ENCODE assay signal across 23 cellular contexts in the genomic region with DNA sequence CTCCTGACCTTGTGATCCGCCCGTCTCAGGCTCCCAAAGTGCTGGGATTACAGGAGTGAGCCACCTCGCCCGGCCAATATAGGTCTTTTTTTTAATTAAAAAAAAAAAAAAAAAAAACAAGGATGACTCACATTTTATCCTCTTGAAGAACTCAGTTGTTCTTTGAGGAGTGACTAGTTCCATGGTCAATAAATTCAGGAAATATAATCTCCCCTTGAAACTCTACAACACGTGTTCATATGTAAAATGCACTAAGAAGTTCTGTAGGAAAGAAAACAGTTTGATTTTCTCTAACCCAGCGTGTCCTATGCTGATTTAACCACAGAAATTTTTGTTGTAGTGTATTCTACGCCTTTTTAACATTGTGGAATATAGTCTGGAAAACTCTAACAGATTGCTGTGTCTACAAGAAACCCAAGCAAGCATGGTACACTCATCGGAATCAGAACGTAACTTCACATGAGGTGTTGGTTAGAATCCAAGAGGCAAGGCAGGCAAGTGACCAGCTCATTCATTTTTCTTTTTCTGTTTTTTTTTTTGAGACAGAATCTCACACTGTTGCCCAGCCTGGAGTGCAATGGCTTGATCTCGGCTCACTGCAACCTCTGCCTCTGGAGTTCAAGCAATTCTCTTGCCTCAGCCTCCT.
DNase-seq lines count a peak whose midpoint lies in the region; ATAC-seq, FAIRE-seq and TF ChIP-seq lines count a peak whose summit lies in the region.
"Had no signal": no experiment of that assay in that cellular context is flagged by ENCODE, and none has a peak within 500 bp of the region (broad histone marks: within the 10 kb centered on the region; RNA-seq: fewer than 3 reads in every experiment).

No MANE protein-coding gene starts in this region.

- H2BK15ac ChIP-seq in IMR-90 (ENCODE audit: low read depth, low read length): peak overlapping the region; percentile 27; the same call in 1 of the 3 replicates
- no peak overlapping the region for H2BK15ac ChIP-seq in mesendoderm (replicated peaks; ENCODE audit: low read depth)

- H3K79me1 ChIP-seq in IMR-90 (ENCODE audit: low read depth in 1 of 2, low read length in 2 of 2) (no peaks in the 10 kb centered on the region), mesendoderm (ENCODE audit: low read length) (no peaks in the 10 kb centered on the region)

- intact Hi-C loops in Calu3 (cut with micrococcal nuclease; ENCODE audit: unreplicated experiment): no loop called here
- intact Hi-C loops in IMR-90 (cut with micrococcal nuclease): no loop called here

- H3K14ac ChIP-seq in IMR-90 (replicated peaks; ENCODE audit: low read depth, low read length): no peak overlapping the region

- peaks cover 14% of the 10 kb centered on the region for H3K4me1 Mint-ChIP-seq in Calu3 (ENCODE audit: low read depth, unreplicated experiment)
- H3K4me1 Mint-ChIP-seq: activated B cell treated with CpG ODN at 0.5 μM for 24 hours had no signal

- H3K27me3 Mint-ChIP-seq in Calu3 (ENCODE audit: unreplicated experiment): no peaks in the 10 kb centered on the region
- H3K27me3 Mint-ChIP-seq: activated B cell treated with CpG ODN at 0.5 μM for 24 hours; activated CD8-positive, alpha-beta T cell treated with anti-CD3 and anti-CD28 coated beads for 36 hours; activated naive CD8-positive, alpha-beta T cell treated with anti-CD3 and anti-CD28 coated beads, Interleukin-2, amount 10 ng/mL, durations not matched to agents 7 days and 5 days had no signal

- H3K56ac ChIP-seq in IMR-90 (ENCODE audit: extremely low read depth, insufficient read depth, low read length) (no peak overlapping the region), mesendoderm (ENCODE audit: low read length) (no peak overlapping the region)

- H3K36me3 Mint-ChIP-seq in Calu3 (ENCODE audit: insufficient read depth, unreplicated experiment): no peaks in the 10 kb centered on the region
- H3K36me3 Mint-ChIP-seq: activated naive CD8-positive, alpha-beta T cell treated with anti-CD3 and anti-CD28 coated beads, Interleukin-2, amount 10 ng/mL, durations not matched to agents 7 days and 5 days had no signal

- H3K27ac ChIP-seq in IMR-90 (ENCODE audit: insufficient read depth, low read length) (no peak overlapping the region), mesendoderm (ENCODE audit: low read depth, low read length) (no peak overlapping the region)
- H3K27ac ChIP-seq: esophagus squamous epithelium, neutrophil, right atrium auricular region had no signal

- BruUV-seq in Calu3 (replicated peaks; lab: Mats Ljungman, UMichigan) (no TSS peak), IMR-90 (replicated peaks; lab: Mats Ljungman, UMichigan) (no TSS peak)

- H3K4ac ChIP-seq in IMR-90 (ENCODE audit: low read depth, low read length) (no peak overlapping the region), mesendoderm (ENCODE audit: low read depth, low read length) (peak overlapping the region; percentile 16)

- no peaks in the 10 kb centered on the region for H3K9me3 Mint-ChIP-seq in Calu3 (ENCODE audit: low read depth, unreplicated experiment)
- H3K9me3 Mint-ChIP-seq: activated B cell treated with CpG ODN at 0.5 μM for 24 hours; activated CD8-positive, alpha-beta T cell treated with anti-CD3 and anti-CD28 coated beads for 36 hours had no signal

- H2AK5ac ChIP-seq in IMR-90 (ENCODE audit: low read depth, low read length) (0 out of 2 replicates have a peak overlapping the region, but pooled peaks have one; percentile 15), mesendoderm (ENCODE audit: low read length) (no peak overlapping the region)

- 80% methylated on average over 1 of the region's 10 CpGs; no CpG with 5 or more reads in 1 of the 2 experiments for WGBS in IMR-90 (ENCODE audit: extremely low coverage in 2 of 2, insufficient read length in 1 of 2), 2 experiments
- no CpG with 5 or more reads among the region's 10 CpGs for WGBS in mesendoderm (ENCODE audit: extremely low coverage, insufficient coverage, low lambda C conversion rate)

- H4K8ac ChIP-seq in IMR-90 (ENCODE audit: low read depth in 2 of 2, low read length in 2 of 2) (no peak overlapping the region; a peak in 2 of 4 replicates), mesendoderm (ENCODE audit: low read depth, low read length) (no peak overlapping the region)

- H3K79me2 ChIP-seq in mesendoderm (ENCODE audit: control insufficient read depth, insufficient read depth, low read length): no peaks in the 10 kb centered on the region

- peak; percentile 60 for ATAC-seq in IMR-90 (ENCODE audit: low read depth)
- ATAC-seq: activated CD8-positive, alpha-beta T cell treated with anti-CD3 and anti-CD28 coated beads for 36 hours had no signal

- POLR2A ChIA-PET in IMR-90 (lab: Charles Lee; ENCODE audit: unreplicated experiment): interaction anchor here (0.6 kb wide), 1 partner anchor 106 kb away, joined by 24 read pairs; no protein-coding TSS in a partner anchor

- no peak overlapping the region for H2BK20ac ChIP-seq in IMR-90 (ENCODE audit: low read depth, low read length)

- no peak for FAIRE-seq in bronchial epithelial cell (lab: Jason Lieb, UNC)
- FAIRE-seq: GM12892 had no signal

- no peak overlapping the region for H3K4me3 Mint-ChIP-seq in Calu3 (ENCODE audit: low read depth, unreplicated experiment)
- H3K4me3 Mint-ChIP-seq: activated B cell treated with CpG ODN at 0.5 μM for 24 hours; activated CD8-positive, alpha-beta T cell treated with anti-CD3 and anti-CD28 coated beads for 36 hours; activated naive CD8-positive, alpha-beta T cell treated with anti-CD3 and anti-CD28 coated beads, Interleukin-2, amount 10 ng/mL, durations not matched to agents 7 days and 5 days had no signal

- H2BK120ac ChIP-seq in IMR-90 (ENCODE audit: low read depth, low read length) (peak overlapping the region; percentile 23; the same call in 1 of the 2 replicates), mesendoderm (ENCODE audit: low read depth, low read length) (no peak overlapping the region)

- H3K4me2 ChIP-seq in IMR-90 (ENCODE audit: low read depth, low read length) (no peak overlapping the region), mesendoderm (ENCODE audit: low read length) (no peak overlapping the region)

- no peaks in the 10 kb centered on the region for H3K36me3 ChIP-seq in IMR-90 (ENCODE audit: control insufficient read depth, insufficient read depth, low read length)
- no peaks in the 10 kb centered on the region for H3K36me3 ChIP-seq in bronchial epithelial cell (ENCODE audit: control insufficient read depth, insufficient read depth, low read length)
- H3K36me3 ChIP-seq in mesendoderm (ENCODE audit: control insufficient read depth, insufficient read depth, low read length): no peaks in the 10 kb centered on the region
- H3K36me3 ChIP-seq: esophagus squamous epithelium, neutrophil, right atrium auricular region had no signal

- no peak for TF ChIP-seq POLR2A in IMR-90 (IDR thresholded peaks at IDR 0.05; ENCODE audit: low read depth, low read length)

- H3K27me3 ChIP-seq in IMR-90 (ENCODE audit: control insufficient read depth, insufficient read depth, low read length): no peaks in the 10 kb centered on the region
- no peaks in the 10 kb centered on the region for H3K27me3 ChIP-seq in bronchial epithelial cell (ENCODE audit: control insufficient read depth, insufficient read depth, low read length)
- no peaks in the 10 kb centered on the region for H3K27me3 ChIP-seq in mesendoderm (ENCODE audit: insufficient read depth, low read length, poor library complexity)
- H3K27me3 ChIP-seq: esophagus squamous epithelium, neutrophil, right atrium auricular region had no signal

- in situ Hi-C loops in IMR-90 (cut with MboI; ENCODE audit: low sequenced_read_pairs): no loop called here

- H3K23ac ChIP-seq in IMR-90 (ENCODE audit: low read depth, low read length): no peak overlapping the region
- H3K23ac ChIP-seq in mesendoderm (ENCODE audit: low read length): no peak overlapping the region

- H2BK5ac ChIP-seq in IMR-90 (ENCODE audit: low read depth, low read length, poor library complexity, severe bottlenecking) (no peak overlapping the region), mesendoderm (ENCODE audit: low read length) (no peak overlapping the region)

- H3K4me3 ChIP-seq in IMR-90 (ENCODE audit: insufficient read depth, low read depth, low read length): no peak overlapping the region
- no peak overlapping the region for H3K4me3 ChIP-seq in bronchial epithelial cell (ENCODE audit: low read depth, low read length)
- H3K4me3 ChIP-seq in mesendoderm (ENCODE audit: low read length): no peak overlapping the region
- H3K4me3 ChIP-seq: esophagus squamous epithelium, right atrium auricular region had no signal

- peak overlapping the region; percentile 39 for H3K27ac Mint-ChIP-seq in Calu3 (ENCODE audit: unreplicated experiment)
- H3K27ac Mint-ChIP-seq: activated B cell treated with CpG ODN at 0.5 μM for 24 hours; activated CD8-positive, alpha-beta T cell treated with anti-CD3 and anti-CD28 coated beads for 36 hours; activated naive CD8-positive, alpha-beta T cell treated with anti-CD3 and anti-CD28 coated beads, Interleukin-2, amount 10 ng/mL, durations not matched to agents 7 days and 5 days had no signal

- no peak overlapping the region for H2AK9ac ChIP-seq in IMR-90 (replicated peaks; ENCODE audit: low read depth, low read length, poor library complexity)

- H3K4me1 ChIP-seq in IMR-90 (ENCODE audit: control insufficient read depth, insufficient read depth, low read length) (peaks cover 2% of the 10 kb centered on the region), mesendoderm (ENCODE audit: control insufficient read depth, low read depth, low read length) (no peaks in the 10 kb centered on the region)

- H4K5ac ChIP-seq in IMR-90 (ENCODE audit: low read depth, low read length): no peak overlapping the region
- H4K5ac ChIP-seq in mesendoderm (ENCODE audit: low read length): no peak overlapping the region

- no peaks in the 10 kb centered on the region for H3K9me3 ChIP-seq in IMR-90 (ENCODE audit: control insufficient read depth, insufficient read depth, low read length)
- H3K9me3 ChIP-seq: esophagus squamous epithelium, neutrophil, right atrium auricular region had no signal

- TF ChIP-seq RAD21 in IMR-90 (IDR thresholded peaks at IDR 0.05; ENCODE audit: low read length): no peak

- H3K9ac ChIP-seq in IMR-90 (ENCODE audit: low read depth, low read length) (no peak overlapping the region), mesendoderm (ENCODE audit: low read length) (no peak overlapping the region)

- peak overlapping the region; percentile 17; the same call in 1 of the 2 replicates for H3K18ac ChIP-seq in IMR-90 (ENCODE audit: low read depth, low read length)
- H3K18ac ChIP-seq in mesendoderm (ENCODE audit: low read length): no peak overlapping the region

- H2AFZ ChIP-seq in IMR-90 (replicated peaks; ENCODE audit: low read length, poor library complexity): no peak overlapping the region

- TF ChIP-seq CTCF in Calu3 (IDR thresholded peaks at IDR 0.05; ENCODE audit: unreplicated experiment) (no peak), IMR-90 (conservative IDR thresholded peaks at IDR 0.05; ENCODE audit: low read depth, low read length) (no peak), bronchial epithelial cell (IDR thresholded peaks at IDR 0.05; ENCODE audit: insufficient read depth, low read length, severe bottlenecking) (no peak)

- H3K9me1 ChIP-seq in IMR-90 (ENCODE audit: insufficient read depth, low read length): 0 out of 2 replicates have a peak, but pooled peaks cover under 1% of the 10 kb centered on the region

- no peaks in the 10 kb centered on the region for H4K20me1 ChIP-seq in IMR-90 (ENCODE audit: insufficient read depth, low read length)

- CTCF ChIA-PET in Calu3 (lab: Charles Lee): interaction anchor here (0.6 to 0.9 kb wide), 3 partner anchors 14 to 1557 kb away, joined by 3 to 4 read pairs (median 3); no protein-coding TSS in a partner anchor
- CTCF ChIA-PET in IMR-90 (lab: Yijun Ruan, JAX): interaction anchor here (0.6 kb wide), 1 partner anchor 58 kb away, joined by 4 read pairs; no protein-coding TSS in a partner anchor

- no peak for DNase-seq in Calu3
- peak; percentile 66 for DNase-seq in IMR-90
- DNase-seq in bronchial epithelial cell (ENCODE audit: low read depth): peak; percentile 75
- no peak for DNase-seq in mesendoderm
- no peak for DNase-seq in activated effector memory CD4-positive, alpha-beta T cell treated with Interleukin-2 at 50 U/mL for 16 hours
- DNase-seq in mesenteric fat pad (ENCODE audit: low spot score): no peak
- no peak for DNase-seq in NCI-H1048 (lab: John Stamatoyannopoulos, UW)
- DNase-seq in NCI-H1694 treated with DMSO at 0.1 percent for 48 hours (lab: John Stamatoyannopoulos, UW): no peak
- DNase-seq: activated B cell treated with CpG ODN at 0.5 μM for 24 hours; activated CD8-positive, alpha-beta T cell treated with anti-CD3 and anti-CD28 coated beads for 36 hours; activated naive CD8-positive, alpha-beta T cell treated with anti-CD3 and anti-CD28 coated beads, Interleukin-2, amount 10 ng/mL, durations not matched to agents 7 days and 5 days; activated T-cell treated with anti-CD3 and anti-CD28 coated beads, Interleukin-2, amount 50 U/mL, for 48 hours; effector CD8-positive, alpha-beta T cell; esophagus squamous epithelium; hippocampal formation; KG1; NCI-H1105 treated with DMSO at 0.1 percent for 48 hours; stimulated activated CD4-positive, alpha-beta T cell treated with anti-CD3 and anti-CD28 coated beads, Interleukin-1b, Interleukin-23, amount 100 ng/mL, for 48 hours; substantia nigra; T-helper 1 cell had no signal

- dilution Hi-C loops in IMR-90 (cut with HindIII; ENCODE audit: low sequenced_read_pairs, unreplicated experiment): no loop called here

- H4K91ac ChIP-seq in IMR-90 (ENCODE audit: insufficient read depth, low read depth, low read length): no peak overlapping the region

Comparison
In these comparisons a context has a peak if more than half of its experiments do, and no peak if none do; other contexts are left out.
1. DNase-seq: peak in IMR-90 (single experiment) and bronchial epithelial cell (single experiment); none in Calu3 (single experiment), mesendoderm (single experiment), activated effector memory CD4-positive, alpha-beta T cell treated with Interleukin-2 at 50 U/mL for 16 hours (single experiment), mesenteric fat pad (single experiment), NCI-H1048 (single experiment) and NCI-H1694 treated with DMSO at 0.1 percent for 48 hours (single experiment).